In genomic region chr6:129046526-129046925, GRCh38 we compare ENCODE assay signal across 26 cellular contexts.
"Had no signal": no experiment of that assay in that cellular context is flagged by ENCODE, and none has a peak within 500 bp of the region (broad histone marks: within the 10 kb centered on the region; RNA-seq: fewer than 3 reads in every experiment).

No MANE protein-coding gene starts in this region.

- H3K4me1 Mint-ChIP-seq: naive thymus-derived CD8-positive, alpha-beta T cell; nephron progenitor cell; stimulated activated naive CD8-positive, alpha-beta T cell treated with anti-CD3 and anti-CD28 coated beads, Interleukin-15, amount 100 ng/mL, for 72 hours had no signal

- ATAC-seq: foreskin keratinocyte; gastroesophageal sphincter; heart left ventricle; left cardiac atrium; left lung; naive thymus-derived CD8-positive, alpha-beta T cell; sciatic nerve; stimulated activated naive CD8-positive, alpha-beta T cell treated with anti-CD3 and anti-CD28 coated beads, Interleukin-15, amount 100 ng/mL, for 72 hours had no signal

- H3K27me3 Mint-ChIP-seq: dendritic cell treated with granulocyte-macrophage colony-stimulating factor and Interleukin-4, amounts not matched to agents 40 ng/mL and 50 ng/mL, for 4 days; stimulated activated naive CD8-positive, alpha-beta T cell treated with anti-CD3 and anti-CD28 coated beads, Interleukin-15, amount 100 ng/mL, for 72 hours had no signal

- H3K9me3 Mint-ChIP-seq: stimulated activated naive CD8-positive, alpha-beta T cell treated with anti-CD3 and anti-CD28 coated beads, Interleukin-15, amount 100 ng/mL, for 72 hours had no signal

- H3K4me3 ChIP-seq: esophagus muscularis mucosa, gastroesophageal sphincter, heart left ventricle, hepatocyte, left lung, prostate gland, right atrium auricular region, smooth muscle cell, suprapubic skin, transverse colon, vagina had no signal

- DNase-seq: effector CD8-positive, alpha-beta T cell; endodermal cell; heart left ventricle; left cardiac atrium; left lung; naive thymus-derived CD8-positive, alpha-beta T cell; nephron progenitor cell; nucleus accumbens; stimulated activated CD4-positive, alpha-beta T cell treated with anti-CD3 and anti-CD28 coated beads, Interleukin-12 subunit alpha, Interleukin-12 subunit beta, amount 100 ng/mL, for 4 hours; stimulated activated CD4-positive, alpha-beta T cell treated with anti-CD3 and anti-CD28 coated beads, Interleukin-1b, Interleukin-23, amount 100 ng/mL, for 48 hours; stimulated activated CD4-positive, alpha-beta T cell treated with anti-CD3 and anti-CD28 coated beads, Interleukin-4, amount 100 ng/mL, for 1 hour; stimulated activated CD8-positive, alpha-beta memory T cell treated with anti-CD3 and anti-CD28 coated beads, Interleukin-4, amount 100 ng/mL, for 48 hours; stimulated activated naive CD4-positive, alpha-beta T cell; stimulated activated naive CD8-positive, alpha-beta T cell treated with anti-CD3 and anti-CD28 coated beads, Interleukin-15, amount 100 ng/mL, for 72 hours; transverse colon had no signal

- H3K27ac Mint-ChIP-seq: dendritic cell treated with granulocyte-macrophage colony-stimulating factor and Interleukin-4, amounts not matched to agents 40 ng/mL and 50 ng/mL, for 4 days; endodermal cell; naive thymus-derived CD8-positive, alpha-beta T cell; nephron progenitor cell; stimulated activated naive CD8-positive, alpha-beta T cell treated with anti-CD3 and anti-CD28 coated beads, Interleukin-15, amount 100 ng/mL, for 72 hours had no signal

- H3K4me3 Mint-ChIP-seq: dendritic cell treated with granulocyte-macrophage colony-stimulating factor and Interleukin-4, amounts not matched to agents 40 ng/mL and 50 ng/mL, for 4 days; endodermal cell; naive thymus-derived CD8-positive, alpha-beta T cell; nephron progenitor cell; stimulated activated naive CD8-positive, alpha-beta T cell treated with anti-CD3 and anti-CD28 coated beads, Interleukin-15, amount 100 ng/mL, for 72 hours had no signal
